Comparison of ENCODE assay signal across 2 cellular contexts in genomic region chr20:63328026-63328700, GRCh38.
TF ChIP-seq lines count a peak whose summit lies in the region.

No MANE protein-coding gene starts in this region.

TF ChIP-seq in K562, 482 proteins besides CTCF, POLR2A, EP300 and RAD21:
- TF ChIP-seq ZNF224 (CRISPR knock-in tag; IDR thresholded peaks at IDR 0.05) (no peak), ZKSCAN8 (CRISPR knock-in tag; IDR thresholded peaks at IDR 0.05) (no peak), ELK3 (CRISPR knock-in tag; IDR thresholded peaks at IDR 0.05) (no peak), CBX3 (IDR thresholded peaks at IDR 0.05; ENCODE audit: borderline replicate concordance in 1 of 2, low read length in 2 of 2) (no peak), ESRRA (IDR thresholded peaks at IDR 0.05; ENCODE audit: borderline replicate concordance, low read depth) (peak; percentile 20; the same call in 1 of the 2 replicates), ZKSCAN1 (IDR thresholded peaks at IDR 0.05; ENCODE audit: low read depth, low read length) (no peak), TCF3 (CRISPR knock-in tag; IDR thresholded peaks at IDR 0.05) (no peak), OTX1 (CRISPR knock-in tag; IDR thresholded peaks at IDR 0.05) (no peak), BRF1 (IDR thresholded peaks at IDR 0.05; ENCODE audit: borderline replicate concordance, extremely low read depth, insufficient read length) (no peak)

TF ChIP-seq in HepG2, 621 proteins besides CTCF, POLR2A, EP300 and RAD21:
- peak; percentile 10; the same call in 1 of the 2 replicates for TF ChIP-seq GABPB1 (CRISPR knock-in tag; IDR thresholded peaks at IDR 0.05)
- TF ChIP-seq POLR2AphosphoS2 (IDR thresholded peaks at IDR 0.05; ENCODE audit: low read depth, low read length): no peak
- no peak for TF ChIP-seq ETV6 (CRISPR knock-in tag; conservative IDR thresholded peaks at IDR 0.05)
- TF ChIP-seq ZNF768 (CRISPR knock-in tag; IDR thresholded peaks at IDR 0.05): 0 out of 2 replicates have a peak, but pooled peaks have one; percentile 10
